12 cellular contexts compared by ENCODE assay signal in the genomic region with DNA sequence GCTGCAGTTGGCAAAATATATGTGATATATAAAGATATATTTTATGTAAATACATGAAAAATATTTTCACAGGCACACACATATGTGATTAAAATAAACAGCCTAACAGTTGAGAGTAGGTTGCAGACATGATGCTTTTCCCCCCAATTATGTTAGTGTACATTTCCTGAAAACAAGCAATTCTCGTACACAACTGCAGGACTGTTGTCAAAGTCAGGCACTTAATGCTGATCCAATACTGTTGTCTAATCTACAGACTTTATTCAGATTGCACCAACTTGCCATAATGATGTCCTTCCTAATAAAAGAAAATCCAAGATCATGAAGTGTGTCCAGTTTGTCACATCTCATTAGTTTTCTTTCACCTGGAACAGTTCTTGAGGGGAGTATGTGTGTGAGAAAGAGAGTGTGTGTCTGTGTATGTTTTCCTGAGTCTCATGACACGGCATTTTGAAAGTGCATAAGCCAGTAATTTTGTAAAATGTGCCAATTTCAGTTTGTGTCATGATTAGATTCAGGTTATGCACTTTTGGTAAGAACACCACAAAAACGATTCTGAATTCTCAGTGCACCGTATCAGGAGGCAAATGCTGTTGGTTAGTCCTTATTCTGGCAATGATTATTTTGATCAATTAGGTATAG. TPM values are rescaled to one million over a fixed set of nuclear protein-coding genes. Genes with fewer than 3 reads are reported as not detected.
DNase-seq lines count a peak whose midpoint lies in the region; ATAC-seq, FAIRE-seq and TF ChIP-seq lines count a peak whose summit lies in the region.
"Had no signal": no experiment of that assay in that cellular context is flagged by ENCODE, and none has a peak within 500 bp of the region (broad histone marks: within the 10 kb centered on the region; RNA-seq: fewer than 3 reads in every experiment).

No MANE protein-coding gene starts in this region.

- H3K4me2 ChIP-seq in HepG2 (ENCODE audit: low read depth, low read length) = no peak overlapping the region

- BruUV-seq in HepG2 (replicated peaks; lab: Mats Ljungman, UMichigan) = no TSS peak

- no peak for TF ChIP-seq EP300 in HepG2 (IDR thresholded peaks at IDR 0.05; ENCODE audit: low read depth in 2 of 2, low read length in 2 of 2)
- TF ChIP-seq EP300 in HepG2 (CRISPR knock-in tag; IDR thresholded peaks at IDR 0.05; ENCODE audit: borderline replicate concordance) = no peak

- H3K9me3 ChIP-seq in HepG2 (ENCODE audit: low read length) = no peaks in the 10 kb centered on the region
- H3K9me3 ChIP-seq: stomach had no signal

- TF ChIP-seq CTCF in GM13977 (IDR thresholded peaks at IDR 0.05; ENCODE audit: extremely low read depth, insufficient read depth, missing control alignments) (no peak), HepG2 (CRISPR knock-in tag; IDR thresholded peaks at IDR 0.05) (no peak)

- ATAC-seq in GM19324 (IDR thresholded peaks at IDR 0.05; ENCODE audit: low FRiP score, unreplicated experiment) (peak; percentile 82), HG02759 (IDR thresholded peaks at IDR 0.05; ENCODE audit: unreplicated experiment) (peak; percentile 96), HG03457 (IDR thresholded peaks at IDR 0.05; ENCODE audit: unreplicated experiment) (peak; percentile 96), HepG2 (no peak)

- H3K27ac ChIP-seq in HepG2 (ENCODE audit: extremely low read length, insufficient read depth, low read length) = no peak overlapping the region
- H3K27ac ChIP-seq: stomach had no signal

- CTCF ChIA-PET in HepG2 (lab: Yijun Ruan, JAX; ENCODE audit: low intra/inter-chr PET ratio, low total read pairs) = no interaction called here

- in situ Hi-C loops in GM13977 (cut with MboI; ENCODE audit: low pct_unique_long_range_greater_than_20kb, low sequenced_read_pairs, unreplicated experiment) = no loop called here
- in situ Hi-C loops in HepG2 (cut with HindIII; ENCODE audit: extremely low pct_ligation_motif_present, low pct_unique_long_range_greater_than_20kb) = no loop called here

- no peaks in the 10 kb centered on the region for H3K27me3 Mint-ChIP-seq in activated CD4-positive, alpha-beta T cell treated with anti-CD3 and anti-CD28 coated beads, Interleukin-2, amount 10 ng/mL, durations not matched to agents 24 days and 14 days
- H3K27me3 Mint-ChIP-seq: CD4-positive, CD25-positive, alpha-beta regulatory T cell had no signal

- no peak overlapping the region for H3K4me3 Mint-ChIP-seq in activated CD4-positive, alpha-beta T cell treated with anti-CD3 and anti-CD28 coated beads, Interleukin-2, amount 10 ng/mL, durations not matched to agents 24 days and 14 days

- no peak overlapping the region for H3K27ac Mint-ChIP-seq in activated CD4-positive, alpha-beta T cell treated with anti-CD3 and anti-CD28 coated beads, Interleukin-2, amount 10 ng/mL, durations not matched to agents 24 days and 14 days
- H3K27ac Mint-ChIP-seq: CD4-positive, CD25-positive, alpha-beta regulatory T cell had no signal

- H4K20me1 ChIP-seq in HepG2 (ENCODE audit: insufficient read depth, low read length) = no peaks in the 10 kb centered on the region

- H3K79me2 ChIP-seq in HepG2 (ENCODE audit: insufficient read depth, low read length) = no peaks in the 10 kb centered on the region

- no peaks in the 10 kb centered on the region for H3K36me3 ChIP-seq in HepG2 (replicated peaks in 1 of 2; ENCODE audit: control insufficient read depth in 1 of 2, insufficient read depth in 2 of 2, low read length in 2 of 2)
- H3K36me3 ChIP-seq: stomach had no signal

- no peak for TF ChIP-seq POLR2A in HepG2 (IDR thresholded peaks at IDR 0.05; ENCODE audit: insufficient read depth in 1 of 2, low read depth in 2 of 2, low read length in 2 of 2)

- H3K36me3 Mint-ChIP-seq in activated CD4-positive, alpha-beta T cell treated with anti-CD3 and anti-CD28 coated beads, Interleukin-2, amount 10 ng/mL, durations not matched to agents 24 days and 14 days (ENCODE audit: low read depth) = no peaks in the 10 kb centered on the region
- H3K36me3 Mint-ChIP-seq: CD4-positive, CD25-positive, alpha-beta regulatory T cell had no signal

- H3K4me3 ChIP-seq in HepG2 (replicated peaks in 1 of 3; ENCODE audit: insufficient read depth in 1 of 3, low read depth in 2 of 3, low read length in 3 of 3) = no peak overlapping the region
- H3K4me3 ChIP-seq: stomach had no signal

- H2AFZ ChIP-seq in HepG2 (ENCODE audit: low read length) = no peak overlapping the region

- TF ChIP-seq RAD21 in HepG2 (CRISPR knock-in tag; IDR thresholded peaks at IDR 0.05) = no peak

- peaks cover 12% of the 10 kb centered on the region for H3K4me1 Mint-ChIP-seq in activated CD4-positive, alpha-beta T cell treated with anti-CD3 and anti-CD28 coated beads, Interleukin-2, amount 10 ng/mL, durations not matched to agents 24 days and 14 days

- H3K9ac ChIP-seq in HepG2 (ENCODE audit: insufficient read depth, low read depth, low read length) = no peak overlapping the region

- no peak for FAIRE-seq in HepG2 (lab: Jason Lieb, UNC)

- POLR2A ChIA-PET in HepG2 (lab: Yijun Ruan, JAX) = no interaction called here

- WGBS in HepG2 (ENCODE audit: low lambda C conversion rate) = 3% methylated on average over 4 of the region's 4 CpGs

- intact Hi-C loops in activated CD4-positive, alpha-beta T cell treated with anti-CD3 and anti-CD28 coated beads, Interleukin-2, amount 10 ng/mL, durations not matched to agents 24 days and 14 days (cut with micrococcal nuclease) = no loop called here
- intact Hi-C loops in HepG2 (cut with micrococcal nuclease; ENCODE audit: unreplicated experiment) = no loop called here

- H3K27me3 ChIP-seq in HepG2 (ENCODE audit: control insufficient read depth in 1 of 2, insufficient read depth in 2 of 2, low read length in 2 of 2) = no peaks in the 10 kb centered on the region
- H3K27me3 ChIP-seq: stomach had no signal

- peaks cover 21% of the 10 kb centered on the region for H3K9me3 Mint-ChIP-seq in activated CD4-positive, alpha-beta T cell treated with anti-CD3 and anti-CD28 coated beads, Interleukin-2, amount 10 ng/mL, durations not matched to agents 24 days and 14 days

- H3K4me1 ChIP-seq in HepG2 (ENCODE audit: insufficient read depth, low read length) = no peaks in the 10 kb centered on the region
- H3K4me1 ChIP-seq: stomach had no signal

- DNase-seq in GM13977 (ENCODE audit: low spot score) (peak; percentile 24), T1000 (lab: John Stamatoyannopoulos, UW) (no peak), NCI-H2227 (lab: John Stamatoyannopoulos, UW; ENCODE audit: unreplicated experiment) (no peak), HepG2 (ENCODE audit: low spot score) (no peak)
- DNase-seq in activated CD4-positive, alpha-beta T cell treated with anti-CD3 and anti-CD28 coated beads, Interleukin-2, amount 10 ng/mL, durations not matched to agents 24 days and 14 days = no peak
- DNase-seq: NCI-H2171 treated with DMSO at 0.1 percent for 48 hours, SHP77, stomach had no signal

TF ChIP-seq in HepG2, 621 proteins besides CTCF, POLR2A, EP300 and RAD21 (continues in another document):
- no peak for TF ChIP-seq ZNF652 (CRISPR knock-in tag; IDR thresholded peaks at IDR 0.05; ENCODE audit: borderline replicate concordance, low read depth)
- no peak for TF ChIP-seq ZBTB3 (CRISPR knock-in tag; IDR thresholded peaks at IDR 0.05; ENCODE audit: borderline replicate concordance, low read depth)
- TF ChIP-seq, protein P1, sequence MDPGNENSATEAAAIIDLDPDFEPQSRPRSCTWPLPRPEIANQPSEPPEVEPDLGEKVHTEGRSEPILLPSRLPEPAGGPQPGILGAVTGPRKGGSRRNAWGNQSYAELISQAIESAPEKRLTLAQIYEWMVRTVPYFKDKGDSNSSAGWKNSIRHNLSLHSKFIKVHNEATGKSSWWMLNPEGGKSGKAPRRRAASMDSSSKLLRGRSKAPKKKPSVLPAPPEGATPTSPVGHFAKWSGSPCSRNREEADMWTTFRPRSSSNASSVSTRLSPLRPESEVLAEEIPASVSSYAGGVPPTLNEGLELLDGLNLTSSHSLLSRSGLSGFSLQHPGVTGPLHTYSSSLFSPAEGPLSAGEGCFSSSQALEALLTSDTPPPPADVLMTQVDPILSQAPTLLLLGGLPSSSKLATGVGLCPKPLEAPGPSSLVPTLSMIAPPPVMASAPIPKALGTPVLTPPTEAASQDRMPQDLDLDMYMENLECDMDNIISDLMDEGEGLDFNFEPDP (CRISPR knock-in tag; conservative IDR thresholded peaks at IDR 0.05) = no peak
- TF ChIP-seq ZNF30 (CRISPR knock-in tag; IDR thresholded peaks at IDR 0.05) = no peak

RNA-seq across cellular contexts. Expression of gene SEL1L, which starts 16.5 kb away (rescaled TPM):
- total RNA-seq in activated CD4-positive, alpha-beta T cell treated with anti-CD3 and anti-CD28 coated beads, Interleukin-2, amount 10 ng/mL, durations not matched to agents 24 days and 14 days = 57.4 and 58.8 TPM in 2 replicates
- 38.1 and 61.0 TPM in 2 replicates for total RNA-seq in HepG2 (2016; rRNA removed; fragmentation: Illumina TruSeq; extraction: Trizol)
- total RNA-seq in HepG2 (2016; cell fraction: cytosol; rRNA removed; fragmentation: Illumina TruSeq; extraction: Trizol; ENCODE audit: low read depth) = 2.2 and 2.4 TPM in 2 replicates
- total RNA-seq in HepG2 (2016; cell fraction: insoluble cytoplasmic fraction; rRNA removed; fragmentation: Illumina TruSeq; extraction: Trizol) = 37.0 and 61.0 TPM in 2 replicates
- total RNA-seq in HepG2 (2016; cell fraction: membrane; rRNA removed; fragmentation: Illumina TruSeq; extraction: Trizol) = 6.3 and 8.3 TPM in 2 replicates
- 58.1 and 61.2 TPM in 2 replicates for total RNA-seq in HepG2 (2016; cell fraction: nucleus; rRNA removed; fragmentation: Illumina TruSeq; extraction: Trizol)
- polyA plus RNA-seq in HepG2 (2011; rRNA removed) = 14.6 and 15.3 TPM in 2 replicates
- 7.0 and 10.4 TPM in 2 replicates for polyA plus RNA-seq in HepG2 (2011; cell fraction: cytosol; rRNA removed)
- polyA plus RNA-seq in HepG2 (2011; cell fraction: nucleus; rRNA removed) = 14.9 and 15.1 TPM in 2 replicates
- 32.6 and 34.3 TPM in 2 replicates for polyA plus RNA-seq in HepG2 (2012)
- 0.76 and 0.83 TPM in 2 replicates for polyA plus RNA-seq in HepG2 (2016; cell fraction: cytosol; fragmentation: Illumina TruSeq; extraction: Trizol; ENCODE audit: low read depth)
- polyA plus RNA-seq in HepG2 (2016; cell fraction: insoluble cytoplasmic fraction; fragmentation: Illumina TruSeq; extraction: Trizol; ENCODE audit: low read depth) = 15.4 and 16.6 TPM in 2 replicates
- 1.8 and 2.1 TPM in 2 replicates for polyA plus RNA-seq in HepG2 (2016; cell fraction: membrane; fragmentation: Illumina TruSeq; extraction: Trizol; ENCODE audit: low read depth)
- polyA plus RNA-seq in HepG2 (2016; cell fraction: nucleus; fragmentation: Illumina TruSeq; extraction: Trizol; ENCODE audit: insufficient read depth, low read depth) = 39.5 TPM in 2 replicates
- 12.1 and 21.7 TPM in 2 replicates for polyA minus RNA-seq in HepG2 (2011; rRNA and poly(A)+ RNA removed; ENCODE audit: low replicate concordance)
- polyA minus RNA-seq in HepG2 (2011; cell fraction: cytosol; rRNA and poly(A)+ RNA removed) = 25.1 and 25.6 TPM in 2 replicates
- 50.0 and 57.7 TPM in 2 replicates for polyA minus RNA-seq in HepG2 (2011; cell fraction: nucleus; rRNA and poly(A)+ RNA removed)
